10 cellular contexts compared by ENCODE assay signal in the genomic region with DNA sequence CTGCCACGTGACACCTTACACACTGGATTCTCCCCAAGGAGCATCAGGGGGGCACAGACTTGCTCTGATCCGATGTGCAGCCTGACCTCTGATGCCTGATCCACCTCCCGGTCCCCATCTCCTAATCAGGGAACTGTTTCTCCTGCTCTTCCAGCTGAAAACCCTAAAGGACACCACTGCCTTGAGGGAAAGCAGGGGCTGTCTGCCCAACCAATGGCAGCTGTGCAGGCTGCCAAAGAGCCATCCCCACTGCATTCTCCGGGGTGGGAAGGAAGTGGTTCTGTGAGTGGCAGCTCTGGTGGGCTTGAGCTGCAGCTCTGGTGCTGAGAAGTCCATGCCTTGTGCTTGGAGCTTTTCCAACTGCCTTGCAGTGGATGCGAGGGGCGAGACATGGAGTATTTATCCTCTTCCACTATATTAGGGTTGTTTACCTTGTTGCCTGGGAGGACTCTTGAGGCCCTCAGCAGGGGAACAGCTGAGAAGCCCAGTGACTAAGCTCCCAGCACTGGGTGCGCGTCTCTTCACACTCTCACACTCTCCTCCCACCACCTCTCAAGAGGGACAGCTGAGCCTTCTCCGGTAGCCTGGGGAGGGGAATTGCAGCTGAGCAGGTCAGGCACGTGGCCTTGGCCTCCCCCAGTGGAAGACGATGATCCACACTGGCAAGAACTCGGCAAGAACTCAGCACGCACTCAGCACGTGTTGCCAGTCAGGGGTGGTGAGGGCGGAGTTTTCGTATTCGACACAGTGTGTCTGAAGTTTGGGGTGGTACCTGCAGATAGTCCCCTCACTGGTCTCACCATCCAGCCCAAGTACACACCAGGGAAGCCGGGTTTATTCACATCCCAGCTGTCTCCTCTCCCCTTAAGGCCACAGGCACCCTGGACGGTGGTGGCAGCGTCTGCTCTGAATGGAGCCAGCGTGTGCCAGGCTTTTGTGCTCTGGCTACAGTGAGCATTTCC. TPM values are rescaled to one million over a fixed set of nuclear protein-coding genes. Genes with fewer than 3 reads are reported as not detected.
DNase-seq lines count a peak whose midpoint lies in the region; ATAC-seq, FAIRE-seq and TF ChIP-seq lines count a peak whose summit lies in the region.
"Had no signal": no experiment of that assay in that cellular context is flagged by ENCODE, and none has a peak within 500 bp of the region (broad histone marks: within the 10 kb centered on the region; RNA-seq: fewer than 3 reads in every experiment).

No MANE protein-coding gene starts in this region.

- H3K36me3 ChIP-seq in heart left ventricle (peaks cover 0 to 84% (median 62%) of the 10 kb centered on the region in 9 donors), skeletal muscle satellite cell (ENCODE audit: insufficient read depth, low read length) (peaks cover 70% of the 10 kb centered on the region), tibial nerve (peaks cover 0 to 79% (median 36%) of the 10 kb centered on the region in 3 donors)

- H3K4me3 ChIP-seq in heart left ventricle (no peak overlapping the region), skeletal muscle satellite cell (ENCODE audit: low read length) (no peak overlapping the region), tibial nerve (no peak overlapping the region)

- DNase-seq in HTR-8/SVneo (ENCODE audit: insufficient read length, low spot score) (no peak), RWPE1 (ENCODE audit: low spot score) (no peak), heart left ventricle (peak in 2 of 5 donors; percentile 73 to 87), tibial nerve (ENCODE audit: low spot score in 2 of 2) (no peak), retina (no peak)
- DNase-seq: activated CD8-positive, alpha-beta memory T cell treated with anti-CD3 and anti-CD28 coated beads, Interleukin-2, amount 50 U/mL, for 4 hours; NK-92 treated with Interleukin-12 subunit alpha and Interleukin-12 subunit beta, amount 100 ng/mL, for 24 hours had no signal

- peak; percentile 44 to 75 (median 62) for ATAC-seq in heart left ventricle
- no peak for ATAC-seq in esophagus mucosa
- no peak for ATAC-seq in GM18498 (IDR thresholded peaks at IDR 0.05; ENCODE audit: unreplicated experiment)

- intact Hi-C loops in heart left ventricle (cut with DNase I), result no loop called here

- no peak for TF ChIP-seq EP300 in tibial nerve (IDR thresholded peaks at IDR 0.05)

- peaks cover 0 to 67% (median 41%) of the 10 kb centered on the region in 12 donors for H3K4me1 ChIP-seq in heart left ventricle
- H3K4me1 ChIP-seq in skeletal muscle satellite cell (ENCODE audit: control insufficient read depth, insufficient read depth, low read length), result peaks cover 37% of the 10 kb centered on the region
- peaks cover 0 to 14% (median 5%) of the 10 kb centered on the region in 4 donors for H3K4me1 ChIP-seq in tibial nerve

- CTCF ChIA-PET in RWPE1 (lab: Yijun Ruan, JAX), result interaction anchor here (0.6 to 1.3 kb wide), 4 partner anchors 12 to 1372 kb away, joined by 3 to 5 read pairs (median 3); no protein-coding TSS in a partner anchor

- WGBS in heart left ventricle, 4 donors, result 46 to 62% (median 56%) methylated on average over 18 to 21 of the region's 21 CpGs
- WGBS in tibial nerve, 2 donors, result 73 to 75% methylated on average over 21 of the region's 21 CpGs

- POLR2A ChIA-PET in RWPE1 (lab: Yijun Ruan, JAX; ENCODE audit: low non-redundant PET), result no interaction called here

- H3K9ac ChIP-seq in skeletal muscle satellite cell (ENCODE audit: low read depth, low read length), result peak overlapping the region; percentile 41

- FAIRE-seq in HTR-8/SVneo (lab: Jason Lieb, UNC), result peak; percentile 44

- H3K27me3 ChIP-seq in heart left ventricle (no peaks in the 10 kb centered on the region), skeletal muscle satellite cell (ENCODE audit: control insufficient read depth, insufficient read depth, low read length) (no peaks in the 10 kb centered on the region), tibial nerve (no peaks in the 10 kb centered on the region)

- no peak for TF ChIP-seq CTCF in RWPE1 (conservative IDR thresholded peaks at IDR 0.05; ENCODE audit: low read depth)
- TF ChIP-seq CTCF in heart left ventricle (IDR thresholded peaks at IDR 0.05), result no peak
- no peak for TF ChIP-seq CTCF in tibial nerve (IDR thresholded peaks at IDR 0.05)

- H3K9me3 ChIP-seq in heart left ventricle (no peaks in the 10 kb centered on the region), skeletal muscle satellite cell (replicated peaks; ENCODE audit: low read length) (no peaks in the 10 kb centered on the region), tibial nerve (no peaks in the 10 kb centered on the region)

- TF ChIP-seq POLR2A in heart left ventricle (IDR thresholded peaks at IDR 0.05), result no peak
- TF ChIP-seq POLR2A in tibial nerve (IDR thresholded peaks at IDR 0.05), result no peak

- H3K27ac ChIP-seq in RWPE1 (peak overlapping the region; percentile 87), heart left ventricle (peak overlapping the region in 11 of 12 donors; percentile 65 to 91 (median 86)), tibial nerve (peak overlapping the region in 1 of 4 donors; percentile 42)

- peak overlapping the region; percentile 16 for H3K4me2 ChIP-seq in skeletal muscle satellite cell (ENCODE audit: low read length)

RNA-seq across cellular contexts. Expression of a gene that starts 21.1 kb away (rescaled TPM):
- total RNA-seq in heart left ventricle (not detected), esophagus mucosa (0.24 TPM), tibial nerve (not detected)
- not detected for polyA plus RNA-seq in heart left ventricle
- total RNA-seq in skeletal muscle satellite cell (2012; rRNA removed), result not detected in 2 replicates

RNA-seq across cellular contexts. Expression of a gene that starts 33.9 kb away (rescaled TPM):
- total RNA-seq in heart left ventricle (10 to 100 TPM in 8 of 9 donors, 1 to 10 TPM in 1; 9.9 to 21.9 (median 12.7) TPM), esophagus mucosa (6.3 TPM), tibial nerve (10 to 100 TPM in 3 of 4 donors, 1 to 10 TPM in 1; 9.6 to 15.6 (median 13.3) TPM)
- 10 to 100 TPM in 1 of 2 donors, 1 to 10 TPM in 1; 9.0 to 11.2 TPM for polyA plus RNA-seq in heart left ventricle
- total RNA-seq in skeletal muscle satellite cell (2012; rRNA removed), result 4.3 and 4.6 TPM in 2 replicates

Comparison
In these comparisons a context has a peak if more than half of its experiments do, and no peak if none do; other contexts are left out.
1. ATAC-seq: peak in heart left ventricle (4 of 4); none in esophagus mucosa (single experiment) and GM18498 (single experiment).